Comparison of ENCODE assay signal across 8 cellular contexts in the genomic region with DNA sequence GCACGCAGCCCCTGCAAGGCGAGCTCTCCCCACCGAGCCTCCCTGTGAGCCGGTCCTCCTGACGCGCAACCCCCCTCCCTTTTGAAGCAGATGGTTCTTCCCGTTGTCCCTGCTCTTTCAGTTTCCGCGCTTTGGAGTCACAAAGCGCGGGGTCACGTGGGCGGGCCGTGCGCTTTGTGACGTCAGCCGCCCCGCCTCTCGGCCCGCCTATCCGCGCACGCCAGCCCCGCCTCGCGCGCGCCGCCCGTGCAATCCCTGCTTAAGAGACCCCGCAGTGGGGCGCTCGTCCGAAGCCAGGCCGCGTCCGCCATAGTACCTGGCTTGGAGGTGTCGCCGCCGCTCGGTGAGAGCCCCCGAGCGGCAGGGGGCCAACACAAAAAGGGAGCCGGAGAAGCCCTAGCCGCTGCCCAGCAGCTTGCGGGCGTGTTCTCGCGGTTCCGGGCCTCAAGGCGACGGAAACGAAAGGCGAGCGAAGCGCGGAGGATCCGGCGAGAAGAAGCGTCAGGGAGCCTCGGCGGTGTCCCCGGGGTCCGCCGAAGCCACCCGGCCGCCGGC. TPM values are rescaled to one million over a fixed set of nuclear protein-coding genes. Genes with fewer than 3 reads are reported as not detected.
DNase-seq lines count a peak whose midpoint lies in the region; ATAC-seq, FAIRE-seq and TF ChIP-seq lines count a peak whose summit lies in the region.

A gene with protein sequence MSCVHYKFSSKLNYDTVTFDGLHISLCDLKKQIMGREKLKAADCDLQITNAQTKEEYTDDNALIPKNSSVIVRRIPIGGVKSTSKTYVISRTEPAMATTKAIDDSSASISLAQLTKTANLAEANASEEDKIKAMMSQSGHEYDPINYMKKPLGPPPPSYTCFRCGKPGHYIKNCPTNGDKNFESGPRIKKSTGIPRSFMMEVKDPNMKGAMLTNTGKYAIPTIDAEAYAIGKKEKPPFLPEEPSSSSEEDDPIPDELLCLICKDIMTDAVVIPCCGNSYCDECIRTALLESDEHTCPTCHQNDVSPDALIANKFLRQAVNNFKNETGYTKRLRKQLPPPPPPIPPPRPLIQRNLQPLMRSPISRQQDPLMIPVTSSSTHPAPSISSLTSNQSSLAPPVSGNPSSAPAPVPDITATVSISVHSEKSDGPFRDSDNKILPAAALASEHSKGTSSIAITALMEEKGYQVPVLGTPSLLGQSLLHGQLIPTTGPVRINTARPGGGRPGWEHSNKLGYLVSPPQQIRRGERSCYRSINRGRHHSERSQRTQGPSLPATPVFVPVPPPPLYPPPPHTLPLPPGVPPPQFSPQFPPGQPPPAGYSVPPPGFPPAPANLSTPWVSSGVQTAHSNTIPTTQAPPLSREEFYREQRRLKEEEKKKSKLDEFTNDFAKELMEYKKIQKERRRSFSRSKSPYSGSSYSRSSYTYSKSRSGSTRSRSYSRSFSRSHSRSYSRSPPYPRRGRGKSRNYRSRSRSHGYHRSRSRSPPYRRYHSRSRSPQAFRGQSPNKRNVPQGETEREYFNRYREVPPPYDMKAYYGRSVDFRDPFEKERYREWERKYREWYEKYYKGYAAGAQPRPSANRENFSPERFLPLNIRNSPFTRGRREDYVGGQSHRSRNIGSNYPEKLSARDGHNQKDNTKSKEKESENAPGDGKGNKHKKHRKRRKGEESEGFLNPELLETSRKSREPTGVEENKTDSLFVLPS (N-terminal part only) (plus strand): TSS at position 272 of the 555 bp plus-strand sequence. CDS start 1,061 bp downstream, outside the sequence.

- ATAC-seq in GM18873 (IDR thresholded peaks at IDR 0.05; ENCODE audit: low FRiP score, unreplicated experiment) = peak; percentile 74
- ATAC-seq in HG03139 (IDR thresholded peaks at IDR 0.05; ENCODE audit: unreplicated experiment) = peak; percentile 88

- peak; percentile 23; the same call in 1 of the 2 replicates for TF ChIP-seq CTCF in WI38 (IDR thresholded peaks at IDR 0.05; ENCODE audit: low read depth, low read length)
- peak; percentile 36 for TF ChIP-seq CTCF in bronchial epithelial cell (IDR thresholded peaks at IDR 0.05; ENCODE audit: insufficient read depth, low read length, severe bottlenecking)

- DNase-seq in AG08395 (ENCODE audit: low spot score) (peak; percentile 95), NCI-H2227 (lab: John Stamatoyannopoulos, UW; ENCODE audit: unreplicated experiment) (peak; percentile 98), bronchial epithelial cell (ENCODE audit: low read depth) (peak; percentile 78), iPS-NIHi7 (ENCODE audit: extremely low spot score) (peak; percentile 94), smooth muscle cell of the brain vasculature (ENCODE audit: low read depth, low spot score) (peak; percentile 95)

- peak within 1 kb of the TSS; percentile 97 for H3K4me3 ChIP-seq in WI38 (ENCODE audit: low read depth, low read length)
- H3K4me3 ChIP-seq in bronchial epithelial cell (ENCODE audit: low read depth, low read length) = peak within 1 kb of the TSS; percentile 96

- no peaks in the 10 kb centered on the region for H3K36me3 ChIP-seq in bronchial epithelial cell (ENCODE audit: control insufficient read depth, insufficient read depth, low read length)

- no peaks in the 10 kb centered on the region for H3K27me3 ChIP-seq in bronchial epithelial cell (ENCODE audit: control insufficient read depth, insufficient read depth, low read length)

- FAIRE-seq in bronchial epithelial cell (lab: Jason Lieb, UNC) = no peak

RNA-seq across cellular contexts. Expression of the gene that starts here (rescaled TPM):
- 11.1 and 13.6 TPM in 2 replicates for total RNA-seq in bronchial epithelial cell

Comparison
In these comparisons a context has a peak if more than half of its experiments do, and no peak if none do; other contexts are left out.
1. Peak in every context shown above with its lines: DNase-seq, ATAC-seq and H3K4me3 ChIP-seq.